In the genomic region with DNA sequence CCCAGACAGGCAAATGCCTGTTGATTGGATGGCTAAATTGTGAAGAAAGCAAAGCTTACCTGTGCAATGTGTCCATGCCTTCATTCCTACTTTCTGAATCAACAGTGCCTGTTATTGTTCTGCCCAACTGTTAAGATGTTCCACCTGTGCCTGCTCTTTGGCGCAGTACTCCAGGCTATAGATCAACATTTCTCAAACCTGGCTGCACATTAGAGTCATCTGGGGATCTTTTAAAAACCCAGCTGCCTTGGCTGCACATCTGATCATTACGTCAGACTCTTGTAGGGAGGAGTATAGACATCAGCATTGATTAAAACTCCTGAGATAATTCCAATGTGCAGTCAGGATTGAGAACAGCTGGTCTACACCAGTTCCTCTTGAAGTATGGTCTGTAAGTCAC, we compare ENCODE assay signal across 17 cellular contexts. TPM values are rescaled to one million over a fixed set of nuclear protein-coding genes. Genes with fewer than 3 reads are reported as not detected.
DNase-seq lines count a peak whose midpoint lies in the region; ATAC-seq and TF ChIP-seq lines count a peak whose summit lies in the region.
"Had no signal": no experiment of that assay in that cellular context is flagged by ENCODE, and none has a peak within 500 bp of the region (broad histone marks: within the 10 kb centered on the region; RNA-seq: fewer than 3 reads in every experiment).

No MANE protein-coding gene starts in this region.

- H3K9me3 Mint-ChIP-seq in activated T-cell treated with anti-CD3 and anti-CD28 coated beads, Interleukin-2, amount 50 U/mL, for 72 hours, result no peaks in the 10 kb centered on the region
- H3K9me3 Mint-ChIP-seq: CD4-positive, alpha-beta T cell; GM23338 had no signal

- 40% methylated on average over 2 of the region's 2 CpGs for WGBS in suprapubic skin

- H3K4me1 ChIP-seq in OCI-LY3 (ENCODE audit: low read length), result peaks cover 15% of the 10 kb centered on the region
- H3K4me1 ChIP-seq in suprapubic skin, result peaks cover 23% of the 10 kb centered on the region

- H3K4me1 Mint-ChIP-seq in activated T-cell treated with anti-CD3 and anti-CD28 coated beads, Interleukin-2, amount 50 U/mL, for 72 hours (ENCODE audit: low read depth), result peaks cover 30% of the 10 kb centered on the region

- H3K9ac ChIP-seq in OCI-LY3 (ENCODE audit: low read length), result no peak overlapping the region

- 0 out of 2 replicates have a peak overlapping the region, but pooled peaks have one; percentile 0 for H3K4me2 ChIP-seq in OCI-LY3 (ENCODE audit: low read length)
- H3K4me2 ChIP-seq: GM23338 had no signal

- no peak for TF ChIP-seq CTCF in OCI-LY3 (IDR thresholded peaks at IDR 0.05; ENCODE audit: low read depth, low read length)
- no peak for TF ChIP-seq CTCF in fibroblast of mammary gland (conservative IDR thresholded peaks at IDR 0.05; ENCODE audit: control insufficient read depth, insufficient read depth, low read depth, low read length)
- no peak for TF ChIP-seq CTCF in suprapubic skin (IDR thresholded peaks at IDR 0.05)

- TF ChIP-seq POLR2A in suprapubic skin (IDR thresholded peaks at IDR 0.05), result no peak

- no peak overlapping the region for H2AFZ ChIP-seq in OCI-LY3 (ENCODE audit: low read depth, low read length)
- H2AFZ ChIP-seq: GM23338 had no signal

- H3K27ac ChIP-seq in OCI-LY3 (ENCODE audit: low read length) (no peak overlapping the region), suprapubic skin (peak overlapping the region; percentile 46)

- no peaks in the 10 kb centered on the region for H3K79me2 ChIP-seq in OCI-LY3 (ENCODE audit: low read length)

- no peak for TF ChIP-seq EP300 in suprapubic skin (IDR thresholded peaks at IDR 0.05)

- no peaks in the 10 kb centered on the region for H3K27me3 Mint-ChIP-seq in activated T-cell treated with anti-CD3 and anti-CD28 coated beads, Interleukin-2, amount 50 U/mL, for 72 hours (ENCODE audit: low read depth)
- H3K27me3 Mint-ChIP-seq: CD4-positive, alpha-beta T cell had no signal

- no peak for DNase-seq in activated T-cell treated with anti-CD3 and anti-CD28 coated beads, Interleukin-2, amount 50 U/mL, for 72 hours
- no peak for DNase-seq in activated T-cell treated with anti-CD3 and anti-CD28 coated beads for 4 hours
- DNase-seq in fibroblast of mammary gland (ENCODE audit: low read depth), result peak; percentile 14
- DNase-seq in suprapubic skin (ENCODE audit: low spot score in 2 of 2), result no peak
- DNase-seq in stimulated activated naive CD8-positive, alpha-beta T cell treated with anti-CD3 and anti-CD28 coated beads, Interleukin-15, Interleukin-2, amounts not matched to agents 100 U/mL and 50 U/mL, for 24 hours, result no peak
- DNase-seq: AML-193; CD4-positive, alpha-beta T cell; GF-D8; NCI-H1436 treated with DMSO at 0.1 percent for 48 hours; NCI-H2081; NCI-H2227 treated with DMSO at 0.1 percent for 48 hours; NCI-H524 treated with DMSO at 0.1 percent for 48 hours; OCI-M1; RPMI8226 had no signal

- H4K20me1 ChIP-seq in OCI-LY3 (ENCODE audit: insufficient read depth, low read length), result peaks cover 13% of the 10 kb centered on the region

- H3K36me3 ChIP-seq in OCI-LY3 (replicated peaks; ENCODE audit: low read depth, low read length) (peaks cover 5% of the 10 kb centered on the region), suprapubic skin (no peaks in the 10 kb centered on the region)

- H3K4me3 ChIP-seq in OCI-LY3 (ENCODE audit: low read length), result no peak overlapping the region
- H3K4me3 ChIP-seq in fibroblast of mammary gland (ENCODE audit: control insufficient read depth, low read depth, low read length), result no peak overlapping the region
- no peak overlapping the region for H3K4me3 ChIP-seq in suprapubic skin
- H3K4me3 ChIP-seq: GM23338 had no signal

- peaks cover 4% of the 10 kb centered on the region; the same call in 1 of the 2 replicates for H3K27me3 ChIP-seq in OCI-LY3 (ENCODE audit: low read depth, low read length)
- H3K27me3 ChIP-seq in suprapubic skin, result no peaks in the 10 kb centered on the region

- H3K4me3 Mint-ChIP-seq in activated T-cell treated with anti-CD3 and anti-CD28 coated beads, Interleukin-2, amount 50 U/mL, for 72 hours, result no peak overlapping the region
- H3K4me3 Mint-ChIP-seq: CD4-positive, alpha-beta T cell; GM23338 had no signal

- H3K9me3 ChIP-seq in OCI-LY3 (ENCODE audit: insufficient read depth, low read length) (no peaks in the 10 kb centered on the region), suprapubic skin (no peaks in the 10 kb centered on the region)

- H3K27ac Mint-ChIP-seq in activated T-cell treated with anti-CD3 and anti-CD28 coated beads, Interleukin-2, amount 50 U/mL, for 72 hours, result peak overlapping the region; percentile 66
- H3K27ac Mint-ChIP-seq: GM23338 had no signal

- peaks cover 2 to 4% of the 10 kb centered on the region in 2 donors for H3K36me3 Mint-ChIP-seq in activated T-cell treated with anti-CD3 and anti-CD28 coated beads, Interleukin-2, amount 50 U/mL, for 72 hours (ENCODE audit: insufficient read depth in 2 of 2)

- peak; percentile 8 to 25 for ATAC-seq in activated T-cell treated with anti-CD3 and anti-CD28 coated beads, Interleukin-2, amount 50 U/mL, for 72 hours (replicated peaks in 1 of 2)
- no peak for ATAC-seq in stimulated activated naive CD8-positive, alpha-beta T cell treated with anti-CD3 and anti-CD28 coated beads, Interleukin-15, Interleukin-2, amounts not matched to agents 100 U/mL and 50 U/mL, for 24 hours
- ATAC-seq in GM18861 (IDR thresholded peaks at IDR 0.05; ENCODE audit: unreplicated experiment), result no peak

RNA-seq across cellular contexts. Expression of a gene that starts 16.2 kb away (rescaled TPM):
- not detected for total RNA-seq in activated T-cell treated with anti-CD3 and anti-CD28 coated beads, Interleukin-2, amount 50 U/mL, for 72 hours
- total RNA-seq in suprapubic skin, result 1 to 10 TPM in 1 of 4 donors, under 1 TPM in 1, not detected in 2; 0.38 to 1.1 TPM
- total RNA-seq: CD4-positive, alpha-beta T cell; GM23338 had no signal

Comparison
In these comparisons a context has a peak if more than half of its experiments do, and no peak if none do; other contexts are left out.
1. ATAC-seq: peak in activated T-cell treated with anti-CD3 and anti-CD28 coated beads, Interleukin-2, amount 50 U/mL, for 72 hours (2 of 2); none in stimulated activated naive CD8-positive, alpha-beta T cell treated with anti-CD3 and anti-CD28 coated beads, Interleukin-15, Interleukin-2, amounts not matched to agents 100 U/mL and 50 U/mL, for 24 hours (single experiment) and GM18861 (single experiment).